Comparison of ENCODE assay signal across 11 cellular contexts in genomic region chr10:12628964-12629766, GRCh38.
DNase-seq lines count a peak whose midpoint lies in the region; ATAC-seq and TF ChIP-seq lines count a peak whose summit lies in the region.
"Had no signal": no experiment of that assay in that cellular context is flagged by ENCODE, and none has a peak within 500 bp of the region (broad histone marks: within the 10 kb centered on the region; RNA-seq: fewer than 3 reads in every experiment).

No MANE protein-coding gene starts in this region.

- ATAC-seq in HG03354 (IDR thresholded peaks at IDR 0.05; ENCODE audit: poor library complexity, severe bottlenecking, unreplicated experiment) (no peak), GM18517 (IDR thresholded peaks at IDR 0.05; ENCODE audit: unreplicated experiment) (no peak)
- ATAC-seq: activated CD8-positive, alpha-beta memory T cell treated with anti-CD3 and anti-CD28 coated beads, Interleukin-2, amount 10 ng/mL, durations not matched to agents 7 days and 5 days had no signal

- no peaks in the 10 kb centered on the region for H3K27me3 Mint-ChIP-seq in activated CD4-positive, alpha-beta memory T cell treated with anti-CD3 and anti-CD28 coated beads for 36 hours
- H3K27me3 Mint-ChIP-seq in activated CD4-positive, alpha-beta memory T cell treated with anti-CD3 and anti-CD28 coated beads, Interleukin-2, amount 10 ng/mL, durations not matched to agents 7 days and 5 days: no peaks in the 10 kb centered on the region
- H3K27me3 Mint-ChIP-seq: activated CD8-positive, alpha-beta memory T cell treated with anti-CD3 and anti-CD28 coated beads, Interleukin-2, amount 10 ng/mL, durations not matched to agents 7 days and 5 days had no signal

- POLR2A ChIA-PET in activated CD4-positive, alpha-beta memory T cell treated with anti-CD3 and anti-CD28 coated beads for 36 hours (lab: Charles Lee): interaction anchor here (0.7 to 1.1 kb wide), 4 partner anchors 10 to 142 kb away, joined by 3 to 4 read pairs (median 3); no protein-coding TSS in a partner anchor
- POLR2A ChIA-PET in activated CD4-positive, alpha-beta memory T cell treated with anti-CD3 and anti-CD28 coated beads, Interleukin-2, amount 10 ng/mL, durations not matched to agents 7 days and 5 days (lab: Charles Lee): interaction anchor here (1.3 kb wide), 1 partner anchor 11 kb away, joined by 5 read pairs; no protein-coding TSS in a partner anchor

- peak overlapping the region; percentile 2 for H3K27ac Mint-ChIP-seq in activated CD4-positive, alpha-beta memory T cell treated with anti-CD3 and anti-CD28 coated beads for 36 hours
- no peak overlapping the region for H3K27ac Mint-ChIP-seq in activated CD4-positive, alpha-beta memory T cell treated with anti-CD3 and anti-CD28 coated beads, Interleukin-2, amount 10 ng/mL, durations not matched to agents 7 days and 5 days
- H3K27ac Mint-ChIP-seq: activated CD8-positive, alpha-beta memory T cell treated with anti-CD3 and anti-CD28 coated beads, Interleukin-2, amount 10 ng/mL, durations not matched to agents 7 days and 5 days had no signal

- H3K9me3 Mint-ChIP-seq in activated CD4-positive, alpha-beta memory T cell treated with anti-CD3 and anti-CD28 coated beads for 36 hours: no peaks in the 10 kb centered on the region
- H3K9me3 Mint-ChIP-seq in activated CD4-positive, alpha-beta memory T cell treated with anti-CD3 and anti-CD28 coated beads, Interleukin-2, amount 10 ng/mL, durations not matched to agents 7 days and 5 days: no peaks in the 10 kb centered on the region

- peaks cover 24% of the 10 kb centered on the region for H3K4me1 Mint-ChIP-seq in activated CD4-positive, alpha-beta memory T cell treated with anti-CD3 and anti-CD28 coated beads for 36 hours (ENCODE audit: low read depth)
- H3K4me1 Mint-ChIP-seq in activated CD4-positive, alpha-beta memory T cell treated with anti-CD3 and anti-CD28 coated beads, Interleukin-2, amount 10 ng/mL, durations not matched to agents 7 days and 5 days: peaks cover 14% of the 10 kb centered on the region

- H3K4me3 ChIP-seq in choroid plexus epithelial cell (ENCODE audit: low read depth, low read length): no peak overlapping the region

- peak overlapping the region; percentile 6 for H3K4me3 Mint-ChIP-seq in activated CD4-positive, alpha-beta memory T cell treated with anti-CD3 and anti-CD28 coated beads for 36 hours
- H3K4me3 Mint-ChIP-seq in activated CD4-positive, alpha-beta memory T cell treated with anti-CD3 and anti-CD28 coated beads, Interleukin-2, amount 10 ng/mL, durations not matched to agents 7 days and 5 days: no peak overlapping the region
- H3K4me3 Mint-ChIP-seq: activated CD8-positive, alpha-beta memory T cell treated with anti-CD3 and anti-CD28 coated beads, Interleukin-2, amount 10 ng/mL, durations not matched to agents 7 days and 5 days had no signal

- DNase-seq in activated CD4-positive, alpha-beta memory T cell treated with anti-CD3 and anti-CD28 coated beads for 36 hours: peak; percentile 53
- no peak for DNase-seq in activated CD4-positive, alpha-beta memory T cell treated with anti-CD3 and anti-CD28 coated beads, Interleukin-2, amount 10 ng/mL, durations not matched to agents 7 days and 5 days
- DNase-seq in NCI-H2227 (lab: John Stamatoyannopoulos, UW; ENCODE audit: unreplicated experiment) (peak; percentile 65), choroid plexus epithelial cell (ENCODE audit: low read depth) (peak; percentile 43), renal cortical epithelial cell (ENCODE audit: low read depth) (peak; percentile 60), HuH-7.5 (ENCODE audit: low spot score) (no peak)
- DNase-seq: activated CD8-positive, alpha-beta memory T cell treated with anti-CD3 and anti-CD28 coated beads, Interleukin-2, amount 10 ng/mL, durations not matched to agents 7 days and 5 days; cerebellar nuclear complex; stimulated activated CD4-positive, alpha-beta T cell treated with anti-CD3 and anti-CD28 coated beads, Interleukin-12 subunit alpha, Interleukin-12 subunit beta, amount 100 ng/mL, for 4 hours had no signal

- TF ChIP-seq CTCF in choroid plexus epithelial cell (conservative IDR thresholded peaks at IDR 0.05; ENCODE audit: low read depth, low read length): no peak

- H3K36me3 Mint-ChIP-seq in activated CD4-positive, alpha-beta memory T cell treated with anti-CD3 and anti-CD28 coated beads for 36 hours: peaks cover 2% of the 10 kb centered on the region
- no peaks in the 10 kb centered on the region for H3K36me3 Mint-ChIP-seq in activated CD4-positive, alpha-beta memory T cell treated with anti-CD3 and anti-CD28 coated beads, Interleukin-2, amount 10 ng/mL, durations not matched to agents 7 days and 5 days (ENCODE audit: low read depth)
- H3K36me3 Mint-ChIP-seq: activated CD8-positive, alpha-beta memory T cell treated with anti-CD3 and anti-CD28 coated beads, Interleukin-2, amount 10 ng/mL, durations not matched to agents 7 days and 5 days had no signal

- intact Hi-C loops in activated CD4-positive, alpha-beta memory T cell treated with anti-CD3 and anti-CD28 coated beads for 36 hours (cut with micrococcal nuclease): loop anchor here (5.0 kb wide), 1 partner anchor 37 kb away; no protein-coding TSS in a partner anchor

- CTCF ChIA-PET in activated CD4-positive, alpha-beta memory T cell treated with anti-CD3 and anti-CD28 coated beads for 36 hours (lab: Charles Lee): interaction anchor here (0.5 to 2.3 kb wide), 4 partner anchors 28 to 635 kb away, joined by 3 to 8 read pairs (median 5); no protein-coding TSS in a partner anchor
- CTCF ChIA-PET in activated CD4-positive, alpha-beta memory T cell treated with anti-CD3 and anti-CD28 coated beads, Interleukin-2, amount 10 ng/mL, durations not matched to agents 7 days and 5 days (lab: Charles Lee): interaction anchor here (1.2 kb wide), 1 partner anchor 10 kb away, joined by 3 read pairs; no protein-coding TSS in a partner anchor

Comparison
In these comparisons a context has a peak if more than half of its experiments do, and no peak if none do; other contexts are left out.
1. DNase-seq: peak in activated CD4-positive, alpha-beta memory T cell treated with anti-CD3 and anti-CD28 coated beads for 36 hours (single experiment), NCI-H2227 (single experiment), choroid plexus epithelial cell (single experiment) and renal cortical epithelial cell (single experiment); none in activated CD4-positive, alpha-beta memory T cell treated with anti-CD3 and anti-CD28 coated beads, Interleukin-2, amount 10 ng/mL, durations not matched to agents 7 days and 5 days (single experiment) and HuH-7.5 (single experiment).